25 cellular contexts compared by ENCODE assay signal in the genomic region with DNA sequence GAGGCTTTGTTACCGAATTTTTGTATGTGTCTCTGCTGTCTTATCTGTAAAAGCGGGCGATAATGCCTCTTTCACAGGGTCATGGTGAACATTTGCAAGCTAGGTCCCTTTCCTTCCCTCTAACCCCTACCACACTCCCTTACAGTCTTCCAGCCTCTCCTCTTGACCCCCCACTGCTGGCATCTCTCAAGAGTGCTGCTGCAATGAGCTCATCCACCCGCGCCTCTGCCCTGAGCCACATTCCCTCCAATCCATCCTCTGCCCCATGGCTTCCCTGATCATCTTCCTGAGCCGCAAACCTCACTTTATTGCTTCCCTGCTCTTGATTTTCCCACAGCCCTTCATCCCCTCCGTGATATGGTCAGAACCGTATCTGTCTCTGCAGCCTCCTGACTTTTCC.
DNase-seq lines count a peak whose midpoint lies in the region; ATAC-seq and TF ChIP-seq lines count a peak whose summit lies in the region.
"Had no signal": no experiment of that assay in that cellular context is flagged by ENCODE, and none has a peak within 500 bp of the region (broad histone marks: within the 10 kb centered on the region; RNA-seq: fewer than 3 reads in every experiment).

No MANE protein-coding gene starts in this region.

- H3K36me3 ChIP-seq in HEK293 (ENCODE audit: control insufficient read depth in 2 of 2, insufficient read depth in 1 of 2, low read length in 2 of 2) (no peaks in the 10 kb centered on the region), mesendoderm (ENCODE audit: control insufficient read depth, insufficient read depth, low read length) (no peaks in the 10 kb centered on the region), spleen (no peaks in the 10 kb centered on the region), colonic mucosa (no peaks in the 10 kb centered on the region)
- H3K36me3 ChIP-seq: BLaER1 treated with 17β-estradiol and CSF1 and Interleukin-3, amounts not matched to agents 10 nM and 100 nM had no signal

- H2BK120ac ChIP-seq in mesendoderm (ENCODE audit: low read depth, low read length): no peak overlapping the region

- no peak overlapping the region for H2BK5ac ChIP-seq in mesendoderm (ENCODE audit: low read length)

- no peaks in the 10 kb centered on the region for H3K4me1 ChIP-seq in HEK293 (ENCODE audit: control insufficient read depth, insufficient read depth, low read length)
- no peaks in the 10 kb centered on the region for H3K4me1 ChIP-seq in mesendoderm (ENCODE audit: control insufficient read depth, low read depth, low read length)
- peaks cover 0 to 24% (median 4%) of the 10 kb centered on the region in 6 donors for H3K4me1 ChIP-seq in spleen
- H3K4me1 ChIP-seq in colonic mucosa: no peaks in the 10 kb centered on the region

- H3K4me1 Mint-ChIP-seq in stimulated activated naive CD8-positive, alpha-beta T cell treated with anti-CD3 and anti-CD28 coated beads, Interleukin-15, amount 100 ng/mL, for 72 hours: peaks cover 66% of the 10 kb centered on the region
- H3K4me1 Mint-ChIP-seq in activated CD8-positive, alpha-beta memory T cell treated with anti-CD3 and anti-CD28 coated beads, Interleukin-2, amount 10 ng/mL, durations not matched to agents 7 days and 5 days: peaks cover 27% of the 10 kb centered on the region

- DNase-seq in activated effector memory CD4-positive, alpha-beta T cell treated with anti-CD3 and anti-CD28 coated beads, Interleukin-2, amount 50 U/mL, for 16 hours: peak; percentile 13
- no peak for DNase-seq in activated effector memory CD4-positive, alpha-beta T cell treated with Interleukin-2 at 50 U/mL for 16 hours
- DNase-seq in mesendoderm: peak; percentile 72
- peak; percentile 38 for DNase-seq in spleen
- DNase-seq in colonic mucosa: no peak
- DNase-seq in stimulated activated naive CD8-positive, alpha-beta T cell treated with anti-CD3 and anti-CD28 coated beads, Interleukin-15, amount 100 ng/mL, for 72 hours: no peak
- DNase-seq in activated CD8-positive, alpha-beta memory T cell treated with anti-CD3 and anti-CD28 coated beads, Interleukin-2, amount 10 ng/mL, durations not matched to agents 7 days and 5 days: no peak
- DNase-seq: 8988T; Calu3; CD8-positive, alpha-beta memory T cell; DMS153; GOT3; IMR-90; MV-4-11; NCI-H1105 treated with DMSO at 0.1 percent for 48 hours; NCI-H2029 treated with DMSO at 0.1 percent for 48 hours; NCI-H2171; NCI-H345; NCI-H524; OCI-M1 had no signal

- WGBS in mesendoderm (ENCODE audit: extremely low coverage, insufficient coverage, low lambda C conversion rate): no CpG with 5 or more reads among the region's 8 CpGs
- 81 to 87% (median 85%) methylated on average over 8 of the region's 8 CpGs for WGBS in spleen, 5 donors

- POLR2A ChIA-PET in HEK293 (lab: Yijun Ruan, JAX): no interaction called here

- no peaks in the 10 kb centered on the region for H3K79me2 ChIP-seq in mesendoderm (ENCODE audit: control insufficient read depth, insufficient read depth, low read length)

- H3K27me3 Mint-ChIP-seq in stimulated activated naive CD8-positive, alpha-beta T cell treated with anti-CD3 and anti-CD28 coated beads, Interleukin-15, amount 100 ng/mL, for 72 hours: no peaks in the 10 kb centered on the region
- H3K27me3 Mint-ChIP-seq in activated CD8-positive, alpha-beta memory T cell treated with anti-CD3 and anti-CD28 coated beads, Interleukin-2, amount 10 ng/mL, durations not matched to agents 7 days and 5 days: no peaks in the 10 kb centered on the region

- no peak overlapping the region for H3K18ac ChIP-seq in mesendoderm (ENCODE audit: low read length)

- H3K4ac ChIP-seq in mesendoderm (ENCODE audit: low read depth, low read length): no peak overlapping the region

- no peak overlapping the region for H4K5ac ChIP-seq in mesendoderm (ENCODE audit: low read length)

- CTCF ChIA-PET in HEK293 (lab: Yijun Ruan, JAX): no interaction called here
- CTCF ChIA-PET in activated CD8-positive, alpha-beta memory T cell treated with anti-CD3 and anti-CD28 coated beads, Interleukin-2, amount 10 ng/mL, durations not matched to agents 7 days and 5 days (lab: Charles Lee): interaction anchor here (0.7 to 0.8 kb wide), 2 partner anchors 11 to 15 kb away, joined by 3 read pairs; no protein-coding TSS in a partner anchor

- TF ChIP-seq POLR2A in spleen (IDR thresholded peaks at IDR 0.05): no peak

- H2BK15ac ChIP-seq in mesendoderm (replicated peaks; ENCODE audit: low read depth): no peak overlapping the region

- TF ChIP-seq CTCF in HEK293 (tag by site-specific recombination; IDR thresholded peaks at IDR 0.05) (no peak), spleen (IDR thresholded peaks at IDR 0.05 in 8 of 11, conservative IDR thresholded peaks at IDR 0.05 in 3 of 11) (no peak), colonic mucosa (IDR thresholded peaks at IDR 0.05) (no peak)

- intact Hi-C loops in spleen (cut with DNase I; ENCODE audit: low total_unique reads): no loop called here
- intact Hi-C loops in colonic mucosa (cut with DNase I): no loop called here

- H3K27me3 ChIP-seq in mesendoderm (ENCODE audit: insufficient read depth, low read length, poor library complexity): no peaks in the 10 kb centered on the region
- H3K27me3 ChIP-seq in spleen (replicated peaks in 1 of 7): no peaks in the 10 kb centered on the region
- no peaks in the 10 kb centered on the region for H3K27me3 ChIP-seq in colonic mucosa
- H3K27me3 ChIP-seq: BLaER1 treated with 17β-estradiol and CSF1 and Interleukin-3, amounts not matched to agents 10 nM and 100 nM had no signal

- H3K27ac Mint-ChIP-seq in stimulated activated naive CD8-positive, alpha-beta T cell treated with anti-CD3 and anti-CD28 coated beads, Interleukin-15, amount 100 ng/mL, for 72 hours: no peak overlapping the region
- no peak overlapping the region for H3K27ac Mint-ChIP-seq in activated CD8-positive, alpha-beta memory T cell treated with anti-CD3 and anti-CD28 coated beads, Interleukin-2, amount 10 ng/mL, durations not matched to agents 7 days and 5 days

- no peaks in the 10 kb centered on the region for H3K9me3 Mint-ChIP-seq in stimulated activated naive CD8-positive, alpha-beta T cell treated with anti-CD3 and anti-CD28 coated beads, Interleukin-15, amount 100 ng/mL, for 72 hours
- H3K9me3 Mint-ChIP-seq in activated CD8-positive, alpha-beta memory T cell treated with anti-CD3 and anti-CD28 coated beads, Interleukin-2, amount 10 ng/mL, durations not matched to agents 7 days and 5 days (ENCODE audit: low read depth): no peaks in the 10 kb centered on the region

- no peak overlapping the region for H3K23ac ChIP-seq in mesendoderm (ENCODE audit: low read length)

- H3K9ac ChIP-seq in mesendoderm (ENCODE audit: low read length) (no peak overlapping the region), colonic mucosa (ENCODE audit: low read depth in 2 of 2, low read length in 2 of 2) (no peak overlapping the region)
- H3K9ac ChIP-seq: BLaER1 treated with 17β-estradiol and CSF1 and Interleukin-3, amounts not matched to agents 10 nM and 100 nM; KMS-11 had no signal

- H3K4me3 Mint-ChIP-seq in stimulated activated naive CD8-positive, alpha-beta T cell treated with anti-CD3 and anti-CD28 coated beads, Interleukin-15, amount 100 ng/mL, for 72 hours: no peak overlapping the region
- no peak overlapping the region for H3K4me3 Mint-ChIP-seq in activated CD8-positive, alpha-beta memory T cell treated with anti-CD3 and anti-CD28 coated beads, Interleukin-2, amount 10 ng/mL, durations not matched to agents 7 days and 5 days
- H3K4me3 Mint-ChIP-seq: CD8-positive, alpha-beta memory T cell had no signal

- H3K4me3 ChIP-seq in HEK293 (ENCODE audit: low read depth, low read length) (no peak overlapping the region), mesendoderm (ENCODE audit: low read length) (no peak overlapping the region), spleen (no peak overlapping the region), colonic mucosa (no peak overlapping the region)
- H3K4me3 ChIP-seq: BLaER1 treated with 17β-estradiol and CSF1 and Interleukin-3, amounts not matched to agents 10 nM and 100 nM had no signal

- H3K9me3 ChIP-seq in HEK293 (ENCODE audit: control insufficient read depth, insufficient read depth, low read depth, low read length) (no peaks in the 10 kb centered on the region), spleen (no peaks in the 10 kb centered on the region), colonic mucosa (no peaks in the 10 kb centered on the region)
- H3K9me3 ChIP-seq: BLaER1 treated with 17β-estradiol and CSF1 and Interleukin-3, amounts not matched to agents 10 nM and 100 nM had no signal

- no peak overlapping the region for H2AK5ac ChIP-seq in mesendoderm (ENCODE audit: low read length)

- no peak overlapping the region for H3K4me2 ChIP-seq in mesendoderm (ENCODE audit: low read length)
- H3K4me2 ChIP-seq: BLaER1 treated with 17β-estradiol and CSF1 and Interleukin-3, amounts not matched to agents 10 nM and 100 nM; KMS-11 had no signal

- no peaks in the 10 kb centered on the region for H3K79me1 ChIP-seq in mesendoderm (ENCODE audit: low read length)

- no peak overlapping the region for H4K8ac ChIP-seq in mesendoderm (ENCODE audit: low read depth, low read length)

- H3K36me3 Mint-ChIP-seq in activated CD8-positive, alpha-beta memory T cell treated with anti-CD3 and anti-CD28 coated beads, Interleukin-2, amount 10 ng/mL, durations not matched to agents 7 days and 5 days: no peaks in the 10 kb centered on the region

- ATAC-seq in stimulated activated naive CD8-positive, alpha-beta T cell treated with anti-CD3 and anti-CD28 coated beads, Interleukin-15, amount 100 ng/mL, for 72 hours: no peak
- ATAC-seq in activated CD8-positive, alpha-beta memory T cell treated with anti-CD3 and anti-CD28 coated beads, Interleukin-2, amount 10 ng/mL, durations not matched to agents 7 days and 5 days: no peak
- ATAC-seq: HCT116, Right ventricle myocardium inferior had no signal

- H3K56ac ChIP-seq in mesendoderm (ENCODE audit: low read length): no peak overlapping the region

- H3K27ac ChIP-seq in HEK293 (ENCODE audit: extremely low read depth, low read depth, low read length): no peak overlapping the region
- no peak overlapping the region for H3K27ac ChIP-seq in mesendoderm (ENCODE audit: low read depth, low read length)
- H3K27ac ChIP-seq in spleen: no peak overlapping the region
- no peak overlapping the region for H3K27ac ChIP-seq in colonic mucosa
- H3K27ac ChIP-seq: BLaER1 treated with 17β-estradiol and CSF1 and Interleukin-3, amounts not matched to agents 10 nM and 100 nM; KMS-11 had no signal

TF ChIP-seq in HEK293, 187 proteins besides CTCF, POLR2A, EP300 and RAD21 (continues in another document):
- TF ChIP-seq SCRT2 (tag by site-specific recombination; IDR thresholded peaks at IDR 0.05) (no peak), ZSCAN30 (tag by site-specific recombination; IDR thresholded peaks at IDR 0.05) (no peak)

Comparison
In these comparisons a context has a peak if more than half of its experiments do, and no peak if none do; other contexts are left out.
1. DNase-seq: peak in activated effector memory CD4-positive, alpha-beta T cell treated with anti-CD3 and anti-CD28 coated beads, Interleukin-2, amount 50 U/mL, for 16 hours (single experiment), mesendoderm (single experiment) and spleen (single experiment); none in activated effector memory CD4-positive, alpha-beta T cell treated with Interleukin-2 at 50 U/mL for 16 hours (single experiment), colonic mucosa (single experiment), stimulated activated naive CD8-positive, alpha-beta T cell treated with anti-CD3 and anti-CD28 coated beads, Interleukin-15, amount 100 ng/mL, for 72 hours (0 of 2) and activated CD8-positive, alpha-beta memory T cell treated with anti-CD3 and anti-CD28 coated beads, Interleukin-2, amount 10 ng/mL, durations not matched to agents 7 days and 5 days (single experiment).